Comparison of ENCODE assay signal across 8 cellular contexts in the genomic region with DNA sequence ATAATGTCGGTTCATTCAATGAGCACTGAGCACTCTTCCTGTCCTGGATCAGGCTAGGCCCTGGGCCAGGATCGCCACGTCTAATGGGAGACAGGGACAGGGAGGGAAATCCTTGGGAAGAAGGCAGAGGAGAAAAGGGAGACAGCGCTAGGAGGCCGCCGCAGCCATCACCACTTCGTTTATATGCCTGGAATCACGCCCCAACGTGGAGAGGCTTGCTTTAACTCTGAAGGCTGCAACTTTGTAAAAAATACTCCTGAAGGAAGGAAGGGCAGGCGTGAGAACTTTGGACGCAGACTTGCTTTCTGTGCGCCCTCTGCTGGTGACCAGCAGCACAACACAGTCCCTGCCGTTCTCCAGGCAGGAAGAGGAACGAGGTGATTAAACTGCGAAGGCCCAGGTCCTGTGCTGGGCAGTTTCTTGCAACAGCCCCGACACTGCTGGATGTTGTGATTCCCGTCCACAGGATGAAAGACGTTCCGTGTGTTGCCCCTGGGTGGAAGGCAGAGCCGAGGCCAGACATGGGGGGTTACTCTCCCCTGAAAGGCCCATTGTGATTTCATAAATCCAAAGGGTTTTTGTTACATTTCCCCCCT. TPM values are rescaled to one million over a fixed set of nuclear protein-coding genes. Genes with fewer than 3 reads are reported as not detected.
DNase-seq lines count a peak whose midpoint lies in the region; ATAC-seq and TF ChIP-seq lines count a peak whose summit lies in the region.

No MANE protein-coding gene starts in this region.

- intact Hi-C loops in cardiac septum (cut with DNase I), result loop anchor here (1.0 to 5.0 kb wide), 2 partner anchors 118 to 166 kb away; no protein-coding TSS in a partner anchor
- intact Hi-C loops in tibial artery (cut with DNase I; ENCODE audit: low total_unique reads), result loop anchor here (2.0 to 10.0 kb wide), 3 partner anchors 111 to 167 kb away; no protein-coding TSS in a partner anchor

- H3K27ac Mint-ChIP-seq in activated naive CD8-positive, alpha-beta T cell treated with anti-CD3 and anti-CD28 coated beads, Interleukin-2, amount 50 U/mL, for 24 hours, result no peak overlapping the region

- ATAC-seq in activated naive CD8-positive, alpha-beta T cell treated with anti-CD3 and anti-CD28 coated beads, Interleukin-2, amount 50 U/mL, for 24 hours, result peak; percentile 87
- ATAC-seq in GM19023 (IDR thresholded peaks at IDR 0.05; ENCODE audit: unreplicated experiment), result no peak

- H4K12ac ChIP-seq in trophoblast cell (ENCODE audit: low read depth, low read length), result no peak overlapping the region

- H3K23ac ChIP-seq in trophoblast cell (ENCODE audit: low read length), result no peak overlapping the region

- H3K27ac ChIP-seq in trophoblast cell (ENCODE audit: low read depth, low read length) (peak overlapping the region; percentile 3), tibial artery (peak overlapping the region; percentile 46 to 65)

- TF ChIP-seq CTCF in NB4 (IDR thresholded peaks at IDR 0.05; ENCODE audit: low read depth, low read length) (peak; percentile 91), tibial artery (IDR thresholded peaks at IDR 0.05) (peak; percentile 95 to 99)

- no CpG with 5 or more reads among the region's 20 CpGs for WGBS in trophoblast cell (ENCODE audit: extremely low coverage, insufficient coverage, insufficient read length)

- peak overlapping the region; percentile 58 for H2BK5ac ChIP-seq in trophoblast cell (ENCODE audit: low read depth, low read length, poor library complexity)

- H3K4ac ChIP-seq in trophoblast cell (ENCODE audit: low read depth, low read length), result no peak overlapping the region

- H4K91ac ChIP-seq in trophoblast cell (ENCODE audit: low read depth, low read length), result peak overlapping the region; percentile 84

- no peaks in the 10 kb centered on the region for H3K9me3 Mint-ChIP-seq in activated naive CD8-positive, alpha-beta T cell treated with anti-CD3 and anti-CD28 coated beads, Interleukin-2, amount 50 U/mL, for 24 hours

- H3K36me3 ChIP-seq in trophoblast cell (ENCODE audit: control insufficient read depth in 1 of 2, insufficient read depth in 2 of 2, low read length in 2 of 2) (no peaks in the 10 kb centered on the region), tibial artery (no peaks in the 10 kb centered on the region)

- no peaks in the 10 kb centered on the region for H3K36me3 Mint-ChIP-seq in activated naive CD8-positive, alpha-beta T cell treated with anti-CD3 and anti-CD28 coated beads, Interleukin-2, amount 50 U/mL, for 24 hours (ENCODE audit: low read depth)

- no peak overlapping the region for H2AK5ac ChIP-seq in trophoblast cell (ENCODE audit: low read length)

- DNase-seq in GF-D8 (lab: John Stamatoyannopoulos, UW), result peak; percentile 71
- DNase-seq in NB4 (ENCODE audit: low read depth), result peak; percentile 90
- DNase-seq in SW480 (ENCODE audit: low spot score), result peak; percentile 77
- peak; percentile 83 for DNase-seq in activated naive CD8-positive, alpha-beta T cell treated with anti-CD3 and anti-CD28 coated beads, Interleukin-2, amount 50 U/mL, for 24 hours
- peak; percentile 93 for DNase-seq in cardiac septum (ENCODE audit: low spot score)
- peak; percentile 87 to 96 for DNase-seq in trophoblast cell
- DNase-seq in tibial artery, result peak; percentile 90 to 94

- no peak overlapping the region for H3K4me2 ChIP-seq in trophoblast cell (ENCODE audit: low read length)

- H3K9ac ChIP-seq in trophoblast cell (ENCODE audit: low read length), result no peak overlapping the region

- peak overlapping the region; percentile 24 for H3K14ac ChIP-seq in trophoblast cell (ENCODE audit: low read length)

- H2BK120ac ChIP-seq in trophoblast cell (ENCODE audit: insufficient read depth, low read length, poor library complexity), result peak overlapping the region; percentile 75

- H2AFZ ChIP-seq in trophoblast cell (ENCODE audit: insufficient read depth, low read length, poor library complexity), result no peak overlapping the region

- H3K18ac ChIP-seq in trophoblast cell (ENCODE audit: low read length), result peak overlapping the region; percentile 37

- peaks cover 14% of the 10 kb centered on the region for H3K4me1 Mint-ChIP-seq in activated naive CD8-positive, alpha-beta T cell treated with anti-CD3 and anti-CD28 coated beads, Interleukin-2, amount 50 U/mL, for 24 hours

- H3K27me3 ChIP-seq in trophoblast cell (ENCODE audit: insufficient read depth, low read length), result no peaks in the 10 kb centered on the region
- no peaks in the 10 kb centered on the region for H3K27me3 ChIP-seq in tibial artery

- H3K9me3 ChIP-seq in trophoblast cell (ENCODE audit: insufficient read depth, low read depth, low read length) (no peaks in the 10 kb centered on the region), tibial artery (no peaks in the 10 kb centered on the region)

- peaks cover 19% of the 10 kb centered on the region for H3K79me1 ChIP-seq in trophoblast cell (ENCODE audit: low read length)

- H3K4me1 ChIP-seq in trophoblast cell (ENCODE audit: control insufficient read depth in 1 of 2, insufficient read depth in 2 of 2, low read length in 2 of 2) (peaks cover 0 to 9% of the 10 kb centered on the region in 2 experiments), tibial artery (peaks cover 0 to 10% (median 6%) of the 10 kb centered on the region in 4 donors)

- no peak overlapping the region for H3K4me3 Mint-ChIP-seq in activated naive CD8-positive, alpha-beta T cell treated with anti-CD3 and anti-CD28 coated beads, Interleukin-2, amount 50 U/mL, for 24 hours

- no peaks in the 10 kb centered on the region for H3K27me3 Mint-ChIP-seq in activated naive CD8-positive, alpha-beta T cell treated with anti-CD3 and anti-CD28 coated beads, Interleukin-2, amount 50 U/mL, for 24 hours

- TF ChIP-seq POLR2A in NB4 (IDR thresholded peaks at IDR 0.05; ENCODE audit: extremely low read depth, insufficient read length), result no peak

- H4K8ac ChIP-seq in trophoblast cell (ENCODE audit: low read depth, low read length), result peak overlapping the region; percentile 73

- H3K4me3 ChIP-seq in NB4 (ENCODE audit: low read depth, low read length), result no peak overlapping the region
- H3K4me3 ChIP-seq in trophoblast cell (ENCODE audit: low read depth, low read length), result no peak overlapping the region
- no peak overlapping the region for H3K4me3 ChIP-seq in tibial artery

- H3K79me2 ChIP-seq in trophoblast cell (ENCODE audit: control insufficient read depth, insufficient read depth, low read length, poor library complexity), result no peaks in the 10 kb centered on the region

- H2BK12ac ChIP-seq in trophoblast cell (ENCODE audit: low read length), result peak overlapping the region; percentile 87

RNA-seq across cellular contexts. Expression of gene RIBC2, which starts 22.1 kb away (rescaled TPM):
- total RNA-seq in cardiac septum, result not detected
- 0.93 and 1.2 TPM in 2 replicates for polyA plus RNA-seq in trophoblast cell (2013)

RNA-seq across cellular contexts. Expression of gene SMC1B, which starts 22.2 kb away (rescaled TPM):
- total RNA-seq in cardiac septum, result not detected
- 0.05 and 0.07 TPM in 2 replicates for polyA plus RNA-seq in trophoblast cell (2013)
